In genomic region chr18:60060578-60060977, GRCh38 we compare ENCODE assay signal across 17 cellular contexts.
DNase-seq lines count a peak whose midpoint lies in the region; ATAC-seq lines count a peak whose summit lies in the region.
"Had no signal": no experiment of that assay in that cellular context is flagged by ENCODE, and none has a peak within 500 bp of the region (broad histone marks: within the 10 kb centered on the region; RNA-seq: fewer than 3 reads in every experiment).

No MANE protein-coding gene starts in this region.

- H3K4me1 Mint-ChIP-seq in activated CD4-positive, alpha-beta T cell treated with anti-CD3 and anti-CD28 coated beads, Interleukin-2, amount 10 ng/mL, durations not matched to agents 7 days and 5 days = no peaks in the 10 kb centered on the region
- H3K4me1 Mint-ChIP-seq: CD4-positive, CD25-positive, alpha-beta regulatory T cell had no signal

- no peak overlapping the region for H3K27ac Mint-ChIP-seq in activated CD4-positive, alpha-beta T cell treated with anti-CD3 and anti-CD28 coated beads, Interleukin-2, amount 10 ng/mL, durations not matched to agents 7 days and 5 days
- H3K27ac Mint-ChIP-seq: CD4-positive, CD25-positive, alpha-beta regulatory T cell had no signal

- no peaks in the 10 kb centered on the region for H3K27me3 Mint-ChIP-seq in activated CD4-positive, alpha-beta T cell treated with anti-CD3 and anti-CD28 coated beads, Interleukin-2, amount 10 ng/mL, durations not matched to agents 7 days and 5 days

- peak overlapping the region; percentile 58 for H3K27ac ChIP-seq in caudate nucleus (ENCODE audit: low read depth, low read length)
- H3K27ac ChIP-seq: A549, SJCRH30 had no signal

- POLR2A ChIA-PET in activated CD4-positive, alpha-beta T cell treated with anti-CD3 and anti-CD28 coated beads, Interleukin-2, amount 10 ng/mL, durations not matched to agents 7 days and 5 days (lab: Charles Lee) = no interaction called here

- DNase-seq in Caki2 (ENCODE audit: low read depth) = peak; percentile 14
- peak; percentile 48 for DNase-seq in HK-2 (ENCODE audit: unreplicated experiment)
- peak in 1 of 61 donors; percentile 0 for DNase-seq in caudate nucleus (lab: John Stamatoyannopoulos, UW)
- DNase-seq in kidney tubule cell (ENCODE audit: low spot score) = peak; percentile 94
- no peak for DNase-seq in activated CD4-positive, alpha-beta T cell treated with anti-CD3 and anti-CD28 coated beads, Interleukin-2, amount 10 ng/mL, durations not matched to agents 7 days and 5 days
- DNase-seq in dedifferentiated amniotic fluid mesenchymal stem cell (ENCODE audit: extremely low spot score) = no peak
- DNase-seq: CD4-positive, CD25-positive, alpha-beta regulatory T cell; DMS79 treated with DMSO at 0.1 percent for 48 hours; MV-4-11; NCI-H1417 treated with DMSO at 0.1 percent for 48 hours; NCI-H2029 treated with DMSO at 0.1 percent for 48 hours; NCI-H510A; NCI-H82; RPMI8226; SJCRH30 had no signal

- ATAC-seq in GM18909 (IDR thresholded peaks at IDR 0.05; ENCODE audit: poor library complexity, unreplicated experiment) = no peak
- ATAC-seq: A549 had no signal

- in situ Hi-C loops in Caki2 (cut with HindIII; ENCODE audit: low pct_unique_long_range_greater_than_20kb, low sequenced_read_pairs) = no loop called here

- H3K4me3 Mint-ChIP-seq in activated CD4-positive, alpha-beta T cell treated with anti-CD3 and anti-CD28 coated beads, Interleukin-2, amount 10 ng/mL, durations not matched to agents 7 days and 5 days = no peak overlapping the region
- H3K4me3 Mint-ChIP-seq: CD4-positive, CD25-positive, alpha-beta regulatory T cell had no signal

- no peaks in the 10 kb centered on the region for H3K36me3 Mint-ChIP-seq in activated CD4-positive, alpha-beta T cell treated with anti-CD3 and anti-CD28 coated beads, Interleukin-2, amount 10 ng/mL, durations not matched to agents 7 days and 5 days (ENCODE audit: low read depth)
- H3K36me3 Mint-ChIP-seq: CD4-positive, CD25-positive, alpha-beta regulatory T cell had no signal

- H3K9me3 Mint-ChIP-seq in activated CD4-positive, alpha-beta T cell treated with anti-CD3 and anti-CD28 coated beads, Interleukin-2, amount 10 ng/mL, durations not matched to agents 7 days and 5 days = no peaks in the 10 kb centered on the region

- CTCF ChIA-PET in activated CD4-positive, alpha-beta T cell treated with anti-CD3 and anti-CD28 coated beads, Interleukin-2, amount 10 ng/mL, durations not matched to agents 7 days and 5 days (lab: Charles Lee) = no interaction called here

Comparison
In these comparisons a context has a peak if more than half of its experiments do, and no peak if none do; other contexts are left out.
1. DNase-seq: peak in Caki2 (single experiment), HK-2 (single experiment) and kidney tubule cell (single experiment); none in activated CD4-positive, alpha-beta T cell treated with anti-CD3 and anti-CD28 coated beads, Interleukin-2, amount 10 ng/mL, durations not matched to agents 7 days and 5 days (single experiment) and dedifferentiated amniotic fluid mesenchymal stem cell (single experiment).